Comparison of ENCODE assay signal across 18 cellular contexts in genomic region chr16:23334950-23335349, GRCh38. TPM values are rescaled to one million over a fixed set of nuclear protein-coding genes. Genes with fewer than 3 reads are reported as not detected.
"Had no signal": no experiment of that assay in that cellular context is flagged by ENCODE, and none has a peak within 500 bp of the region (broad histone marks: within the 10 kb centered on the region; RNA-seq: fewer than 3 reads in every experiment).

No MANE protein-coding gene starts in this region.

- H3K27me3 ChIP-seq: colonic mucosa, neutrophil, thyroid gland had no signal

- ATAC-seq: left ventricle myocardium superior; naive thymus-derived CD8-positive, alpha-beta T cell had no signal

- H3K27ac ChIP-seq: esophagus muscularis mucosa, neutrophil, thyroid gland had no signal

- H3K4me1 ChIP-seq: colonic mucosa, esophagus muscularis mucosa had no signal

- H3K4me3 Mint-ChIP-seq: activated CD4-positive, alpha-beta T cell treated with anti-CD3 and anti-CD28 coated beads, Interleukin-2, amount 10 ng/mL, durations not matched to agents 7 days and 5 days; activated naive CD8-positive, alpha-beta T cell treated with anti-CD3 and anti-CD28 coated beads, Interleukin-2, amount 10 ng/mL, durations not matched to agents 7 days and 5 days; activated T-helper 1 cell treated with anti-CD3 and anti-CD28 coated beads, Interleukin-12 subunit alpha, Interleukin-12 subunit beta, Interleukin-2, Interleukin-4 antibody, amounts not matched to agents 30 ng/mL and 10 ng/mL and 1 ng/mL, durations not matched to agents 14 hours and 24 hours and 36 hours; brain; naive thymus-derived CD8-positive, alpha-beta T cell had no signal

- H3K9me3 Mint-ChIP-seq: activated CD4-positive, alpha-beta T cell treated with anti-CD3 and anti-CD28 coated beads, Interleukin-2, amount 10 ng/mL, durations not matched to agents 7 days and 5 days; activated naive CD8-positive, alpha-beta T cell treated with anti-CD3 and anti-CD28 coated beads, Interleukin-2, amount 10 ng/mL, durations not matched to agents 7 days and 5 days; activated T-helper 1 cell treated with anti-CD3 and anti-CD28 coated beads, Interleukin-12 subunit alpha, Interleukin-12 subunit beta, Interleukin-2, Interleukin-4 antibody, amounts not matched to agents 30 ng/mL and 10 ng/mL and 1 ng/mL, durations not matched to agents 14 hours and 24 hours and 36 hours had no signal

- H3K4me3 ChIP-seq: colonic mucosa, esophagus muscularis mucosa, thyroid gland had no signal

- H3K27ac Mint-ChIP-seq: activated CD4-positive, alpha-beta T cell treated with anti-CD3 and anti-CD28 coated beads, Interleukin-2, amount 10 ng/mL, durations not matched to agents 7 days and 5 days; activated naive CD8-positive, alpha-beta T cell treated with anti-CD3 and anti-CD28 coated beads, Interleukin-2, amount 10 ng/mL, durations not matched to agents 7 days and 5 days; activated T-helper 1 cell treated with anti-CD3 and anti-CD28 coated beads, Interleukin-12 subunit alpha, Interleukin-12 subunit beta, Interleukin-2, Interleukin-4 antibody, amounts not matched to agents 30 ng/mL and 10 ng/mL and 1 ng/mL, durations not matched to agents 14 hours and 24 hours and 36 hours; naive thymus-derived CD8-positive, alpha-beta T cell had no signal

- H3K27me3 Mint-ChIP-seq: activated naive CD8-positive, alpha-beta T cell treated with anti-CD3 and anti-CD28 coated beads, Interleukin-2, amount 10 ng/mL, durations not matched to agents 7 days and 5 days had no signal

- DNase-seq: activated CD4-positive, alpha-beta T cell treated with anti-CD3 and anti-CD28 coated beads, Interleukin-2, amount 10 ng/mL, durations not matched to agents 7 days and 5 days; activated naive CD4-positive, alpha-beta T cell; activated naive CD8-positive, alpha-beta T cell treated with anti-CD3 and anti-CD28 coated beads, Interleukin-2, amount 10 ng/mL, durations not matched to agents 7 days and 5 days; central memory CD4-positive, alpha-beta T cell; colonic mucosa; hypothalamus; left ventricle myocardium superior; mesenchymal stem cell; naive thymus-derived CD8-positive, alpha-beta T cell; retina; stimulated activated CD4-positive, alpha-beta T cell treated with anti-CD3 and anti-CD28 coated beads, Interleukin-2, amount 100 ng/mL, for 48 hours; stimulated activated naive B cell treated with anti-CD40 and anti-IgM and Interleukin-4, amounts not matched to agents 10 μg/mL and 1 μg/mL and 100 μg/mL, for 72 hours; thyroid gland had no signal

- H3K9me3 ChIP-seq: colonic mucosa, esophagus muscularis mucosa, neutrophil, thyroid gland had no signal

- H3K4me1 Mint-ChIP-seq: activated CD4-positive, alpha-beta T cell treated with anti-CD3 and anti-CD28 coated beads, Interleukin-2, amount 10 ng/mL, durations not matched to agents 7 days and 5 days; activated naive CD8-positive, alpha-beta T cell treated with anti-CD3 and anti-CD28 coated beads, Interleukin-2, amount 10 ng/mL, durations not matched to agents 7 days and 5 days; brain; naive thymus-derived CD8-positive, alpha-beta T cell had no signal

- H3K36me3 ChIP-seq: colonic mucosa, esophagus muscularis mucosa, neutrophil, thyroid gland had no signal

- H3K36me3 Mint-ChIP-seq: activated naive CD8-positive, alpha-beta T cell treated with anti-CD3 and anti-CD28 coated beads, Interleukin-2, amount 10 ng/mL, durations not matched to agents 7 days and 5 days; brain; naive thymus-derived CD8-positive, alpha-beta T cell had no signal

RNA-seq across cellular contexts. Expression of gene SCNN1B, which starts 32.8 kb away (rescaled TPM):
- total RNA-seq: activated CD4-positive, alpha-beta T cell treated with anti-CD3 and anti-CD28 coated beads, Interleukin-2, amount 10 ng/mL, durations not matched to agents 7 days and 5 days; activated CD8-positive, alpha-beta memory T cell treated with anti-CD3 and anti-CD28 coated beads for 36 hours; activated naive CD8-positive, alpha-beta T cell treated with anti-CD3 and anti-CD28 coated beads, Interleukin-2, amount 10 ng/mL, durations not matched to agents 7 days and 5 days; activated T-helper 1 cell treated with anti-CD3 and anti-CD28 coated beads, Interleukin-12 subunit alpha, Interleukin-12 subunit beta, Interleukin-2, Interleukin-4 antibody, amounts not matched to agents 30 ng/mL and 10 ng/mL and 1 ng/mL, durations not matched to agents 14 hours and 24 hours and 36 hours; naive thymus-derived CD8-positive, alpha-beta T cell had no signal
